ENCODE assay signal across 16 cellular contexts in genomic region chr2:160420711-160421110, GRCh38.
DNase-seq lines count a peak whose midpoint lies in the region; ATAC-seq and TF ChIP-seq lines count a peak whose summit lies in the region.
"Had no signal": no experiment of that assay in that cellular context is flagged by ENCODE, and none has a peak within 500 bp of the region (broad histone marks: within the 10 kb centered on the region; RNA-seq: fewer than 3 reads in every experiment).

No MANE protein-coding gene starts in this region.

- peaks cover 0 to 50% (median 27%) of the 10 kb centered on the region in 4 donors for H3K4me1 ChIP-seq in sigmoid colon

- TF ChIP-seq EP300 in sigmoid colon (IDR thresholded peaks at IDR 0.05): no peak

- DNase-seq in activated naive CD4-positive, alpha-beta T cell treated with anti-CD3 and anti-CD28 coated beads for 36 hours: no peak
- DNase-seq in activated naive CD4-positive, alpha-beta T cell treated with anti-CD3 and anti-CD28 coated beads, Interleukin-2, amount 50 U/mL, for 16 hours: no peak
- DNase-seq in HFFc6 (no peak), amniotic epithelial cell (ENCODE audit: low read depth) (peak; percentile 97), sigmoid colon (no peak), COR-L47 (lab: John Stamatoyannopoulos, UW) (no peak), retina (no peak)
- DNase-seq: activated gamma-delta T cell treated with Interleukin-2 at 50 U/mL for 16 hours; erythroblast; immature natural killer cell; nephron progenitor cell; stimulated activated CD4-positive, alpha-beta T cell treated with anti-CD3 and anti-CD28 coated beads, Interleukin-15, amount 100 ng/mL, for 24 hours; stimulated activated naive CD4-positive, alpha-beta T cell treated with Interleukin-2 at 50 U/mL for 16 hours had no signal

- H3K4me3 ChIP-seq in sigmoid colon: no peak overlapping the region

- peaks cover 68% of the 10 kb centered on the region for H3K4me1 Mint-ChIP-seq in activated naive CD4-positive, alpha-beta T cell treated with anti-CD3 and anti-CD28 coated beads for 36 hours (ENCODE audit: low read depth)
- H3K4me1 Mint-ChIP-seq in HFFc6 (ENCODE audit: low read depth): peaks cover 87% of the 10 kb centered on the region

- intact Hi-C loops in activated naive CD4-positive, alpha-beta T cell treated with anti-CD3 and anti-CD28 coated beads for 36 hours (cut with micrococcal nuclease): loop anchor here (10.0 kb wide), 1 partner anchor 306 kb away; no protein-coding TSS in a partner anchor
- intact Hi-C loops in sigmoid colon (cut with DNase I): loop anchor here (5.0 to 10.0 kb wide), 2 partner anchors 148 to 164 kb away; no protein-coding TSS in a partner anchor

- no peaks in the 10 kb centered on the region for H3K27me3 ChIP-seq in sigmoid colon

- H3K36me3 ChIP-seq in sigmoid colon: no peaks in the 10 kb centered on the region

- TF ChIP-seq POLR2A in sigmoid colon (IDR thresholded peaks at IDR 0.05): no peak

- no peak overlapping the region for H3K4me3 Mint-ChIP-seq in activated naive CD4-positive, alpha-beta T cell treated with anti-CD3 and anti-CD28 coated beads for 36 hours
- H3K4me3 Mint-ChIP-seq in HFFc6: no peak overlapping the region
- H3K4me3 Mint-ChIP-seq: nephron progenitor cell had no signal

- 94% methylated on average over 4 of the region's 4 CpGs for WGBS in sigmoid colon, 2 donors

- peaks cover 3% of the 10 kb centered on the region for H3K36me3 Mint-ChIP-seq in activated naive CD4-positive, alpha-beta T cell treated with anti-CD3 and anti-CD28 coated beads for 36 hours (ENCODE audit: low read depth)
- peaks cover 30% of the 10 kb centered on the region for H3K36me3 Mint-ChIP-seq in HFFc6 (ENCODE audit: low read depth)

- peak overlapping the region in 3 of 4 donors; percentile 36 to 54 (median 43) for H3K27ac ChIP-seq in sigmoid colon
- H3K27ac ChIP-seq: RWPE1, VCaP had no signal

- no peaks in the 10 kb centered on the region for H3K9me3 ChIP-seq in sigmoid colon

- CTCF ChIA-PET in activated naive CD4-positive, alpha-beta T cell treated with anti-CD3 and anti-CD28 coated beads for 36 hours (lab: Charles Lee): interaction anchor here (0.9 kb wide), 1 partner anchor 8 kb away, joined by 3 read pairs; no protein-coding TSS in a partner anchor

- no peak for ATAC-seq in HG02938 (IDR thresholded peaks at IDR 0.05; ENCODE audit: unreplicated experiment)

- H3K27me3 Mint-ChIP-seq in activated naive CD4-positive, alpha-beta T cell treated with anti-CD3 and anti-CD28 coated beads for 36 hours (ENCODE audit: low read depth): no peaks in the 10 kb centered on the region
- no peaks in the 10 kb centered on the region; the same call in none of the 2 replicates for H3K27me3 Mint-ChIP-seq in HFFc6 (ENCODE audit: insufficient read depth)

- TF ChIP-seq CTCF in HFFc6 (IDR thresholded peaks at IDR 0.05) (no peak), sigmoid colon (IDR thresholded peaks at IDR 0.05) (no peak)

- peak overlapping the region; percentile 22 for H3K27ac Mint-ChIP-seq in activated naive CD4-positive, alpha-beta T cell treated with anti-CD3 and anti-CD28 coated beads for 36 hours
- H3K27ac Mint-ChIP-seq in HFFc6: peak overlapping the region; percentile 85

- H3K9me3 Mint-ChIP-seq in activated naive CD4-positive, alpha-beta T cell treated with anti-CD3 and anti-CD28 coated beads for 36 hours: peaks cover 2% of the 10 kb centered on the region
- no peaks in the 10 kb centered on the region for H3K9me3 Mint-ChIP-seq in HFFc6
- H3K9me3 Mint-ChIP-seq: immature natural killer cell had no signal
